In the genomic region with DNA sequence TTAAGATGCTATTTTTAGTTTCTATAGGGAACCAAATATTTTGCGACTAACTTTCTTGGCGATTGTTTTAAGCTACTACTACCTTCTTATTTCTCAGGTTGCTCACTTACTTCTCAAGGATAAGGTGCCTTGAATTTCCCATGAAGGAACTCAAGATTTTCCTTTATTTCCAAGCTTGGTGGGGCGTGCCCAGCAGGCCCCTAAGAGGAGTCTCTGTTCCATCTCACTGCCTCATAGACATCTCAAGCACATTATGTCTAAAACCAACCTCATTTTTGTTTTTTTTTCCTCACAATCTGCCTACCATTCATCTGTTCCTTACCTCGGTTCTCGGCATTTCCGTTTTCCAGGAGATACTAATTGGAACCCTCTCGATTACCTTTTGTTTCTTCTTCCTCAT, we compare ENCODE assay signal across 10 cellular contexts.
"Had no signal": no experiment of that assay in that cellular context is flagged by ENCODE, and none has a peak within 500 bp of the region (broad histone marks: within the 10 kb centered on the region; RNA-seq: fewer than 3 reads in every experiment).

No MANE protein-coding gene starts in this region.

- H3K27ac Mint-ChIP-seq: H9, IgD-negative memory B cell had no signal

- H3K27ac ChIP-seq: HL-60, KMS-11 had no signal

- H3K9ac ChIP-seq: KMS-11 had no signal

- H3K4me3 Mint-ChIP-seq: H9, IgD-negative memory B cell had no signal

- DNase-seq: GOT3, H9, HCEC 1CT, Karpas-422, KBM-7 had no signal

- H3K4me1 Mint-ChIP-seq: IgD-negative memory B cell had no signal

- H3K4me2 ChIP-seq: KMS-11 had no signal

- H3K9me3 Mint-ChIP-seq: IgD-negative memory B cell had no signal

- ATAC-seq: HepG2 had no signal

- FAIRE-seq: H54, HepG2 had no signal
